14 cellular contexts compared by ENCODE assay signal in the genomic region with DNA sequence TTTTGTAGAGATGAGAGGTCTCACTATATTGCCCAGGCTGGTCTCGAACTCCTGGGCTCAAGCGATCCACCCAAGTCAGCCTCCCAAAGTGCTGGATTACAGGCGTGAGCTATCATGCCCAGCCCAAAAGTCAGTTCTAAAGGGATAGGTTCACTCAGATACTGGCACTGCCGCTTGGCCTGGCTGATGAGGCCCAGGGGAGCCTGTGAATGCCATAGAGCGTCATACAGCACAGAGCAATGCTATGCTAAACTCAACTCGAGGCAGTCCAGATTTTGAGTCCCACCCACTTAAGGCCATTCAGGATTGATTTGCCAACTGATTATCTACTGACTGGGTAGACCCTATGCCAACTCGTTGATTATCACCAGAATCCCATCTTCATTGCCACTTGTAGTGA.
"Had no signal": no experiment of that assay in that cellular context is flagged by ENCODE, and none has a peak within 500 bp of the region (broad histone marks: within the 10 kb centered on the region; RNA-seq: fewer than 3 reads in every experiment).

No MANE protein-coding gene starts in this region.

- H3K9ac ChIP-seq: neural progenitor cell, parathyroid adenoma had no signal

- H3K4me1 Mint-ChIP-seq: activated B cell treated with CpG ODN at 0.5 μM for 24 hours; neural progenitor cell; stimulated activated naive B cell treated with anti-CD40 and anti-IgM and Interleukin-4, amounts not matched to agents 10 μg/mL and 1 μg/mL and 100 μg/mL, for 72 hours; T-cell had no signal

- H3K27me3 Mint-ChIP-seq: activated B cell treated with CpG ODN at 0.5 μM for 24 hours; activated CD4-positive, alpha-beta T cell treated with anti-CD3 and anti-CD28 coated beads, Interleukin-2, amount 10 ng/mL, durations not matched to agents 24 days and 14 days; stimulated activated naive B cell treated with anti-CD40 and anti-IgM and Interleukin-4, amounts not matched to agents 10 μg/mL and 1 μg/mL and 100 μg/mL, for 72 hours; T-cell had no signal

- ATAC-seq: activated naive CD4-positive, alpha-beta T cell treated with anti-CD3 and anti-CD28 coated beads, Interleukin-2, amount 50 U/mL, for 72 hours; left lung; stimulated activated naive B cell treated with anti-CD40 and anti-IgM and Interleukin-4, amounts not matched to agents 10 μg/mL and 1 μg/mL and 100 μg/mL, for 72 hours; T-cell had no signal

- H3K27me3 ChIP-seq: left lung, neural progenitor cell had no signal

- H2AFZ ChIP-seq: neural progenitor cell, parathyroid adenoma had no signal

- FAIRE-seq: endothelial cell of umbilical vein, frontal cortex had no signal

- H3K4me2 ChIP-seq: neural progenitor cell had no signal

- H3K4me3 ChIP-seq: left lung, neural progenitor cell, SK-N-MC had no signal

- H3K4me3 Mint-ChIP-seq: activated B cell treated with CpG ODN at 0.5 μM for 24 hours; activated CD4-positive, alpha-beta T cell treated with anti-CD3 and anti-CD28 coated beads, Interleukin-2, amount 10 ng/mL, durations not matched to agents 24 days and 14 days; neural progenitor cell; stimulated activated naive B cell treated with anti-CD40 and anti-IgM and Interleukin-4, amounts not matched to agents 10 μg/mL and 1 μg/mL and 100 μg/mL, for 72 hours; T-cell had no signal

- H3K36me3 Mint-ChIP-seq: activated naive CD4-positive, alpha-beta T cell treated with anti-CD3 and anti-CD28 coated beads, Interleukin-2, amount 50 U/mL, for 72 hours had no signal

- DNase-seq: activated B cell treated with CpG ODN at 0.5 μM for 24 hours; activated CD4-positive, alpha-beta T cell treated with anti-CD3 and anti-CD28 coated beads, Interleukin-2, amount 10 ng/mL, durations not matched to agents 24 days and 14 days; activated CD8-positive, alpha-beta memory T cell treated with anti-CD3 and anti-CD28 coated beads for 24 hours; left lung; stimulated activated CD4-positive, alpha-beta T cell treated with anti-CD3 and anti-CD28 coated beads, Interleukin-1b, Interleukin-23, amount 100 ng/mL, for 48 hours; stimulated activated naive B cell treated with anti-CD40 and anti-IgM and Interleukin-4, amounts not matched to agents 10 μg/mL and 1 μg/mL and 100 μg/mL, for 72 hours; substantia nigra; T-cell had no signal

- H3K9me3 Mint-ChIP-seq: activated B cell treated with CpG ODN at 0.5 μM for 24 hours; activated CD4-positive, alpha-beta T cell treated with anti-CD3 and anti-CD28 coated beads, Interleukin-2, amount 10 ng/mL, durations not matched to agents 24 days and 14 days; activated naive CD4-positive, alpha-beta T cell treated with anti-CD3 and anti-CD28 coated beads, Interleukin-2, amount 50 U/mL, for 72 hours; neural progenitor cell; stimulated activated naive B cell treated with anti-CD40 and anti-IgM and Interleukin-4, amounts not matched to agents 10 μg/mL and 1 μg/mL and 100 μg/mL, for 72 hours; T-cell had no signal

- H3K4me1 ChIP-seq: left lung, neural progenitor cell, parathyroid adenoma had no signal

- H3K27ac Mint-ChIP-seq: activated B cell treated with CpG ODN at 0.5 μM for 24 hours; activated CD4-positive, alpha-beta T cell treated with anti-CD3 and anti-CD28 coated beads, Interleukin-2, amount 10 ng/mL, durations not matched to agents 24 days and 14 days; neural progenitor cell; stimulated activated naive B cell treated with anti-CD40 and anti-IgM and Interleukin-4, amounts not matched to agents 10 μg/mL and 1 μg/mL and 100 μg/mL, for 72 hours; T-cell had no signal

- H3K79me2 ChIP-seq: parathyroid adenoma had no signal

- H3K27ac ChIP-seq: left lung, neural progenitor cell, parathyroid adenoma, SK-N-MC had no signal

- H3K9me3 ChIP-seq: left lung had no signal
